In genomic region chr16:67013238-67013822, GRCh38 we compare ENCODE assay signal across 9 cellular contexts. TPM values are rescaled to one million over a fixed set of nuclear protein-coding genes. Genes with fewer than 3 reads are reported as not detected.
DNase-seq lines count a peak whose midpoint lies in the region; ATAC-seq and TF ChIP-seq lines count a peak whose summit lies in the region.
"Had no signal": no experiment of that assay in that cellular context is flagged by ENCODE, and none has a peak within 500 bp of the region (broad histone marks: within the 10 kb centered on the region; RNA-seq: fewer than 3 reads in every experiment).

No MANE protein-coding gene starts in this region.

- peaks cover 21% of the 10 kb centered on the region for H3K4me1 ChIP-seq in BE2C
- H3K4me1 ChIP-seq in HUES6 (ENCODE audit: control insufficient read depth, insufficient read depth, low read length) = peaks cover 11% of the 10 kb centered on the region; the same call in 1 of the 2 replicates

- ATAC-seq in naive B cell (ENCODE audit: low read depth in 2 of 2) (no peak), HG03571 (IDR thresholded peaks at IDR 0.05; ENCODE audit: unreplicated experiment) (no peak)

- H3K36me3 Mint-ChIP-seq in naive B cell = no peaks in the 10 kb centered on the region

- H3K9me3 Mint-ChIP-seq in naive B cell = no peaks in the 10 kb centered on the region

- TF ChIP-seq CTCF in BE2C (IDR thresholded peaks at IDR 0.05; ENCODE audit: low read depth, low read length) (no peak), choroid plexus epithelial cell (conservative IDR thresholded peaks at IDR 0.05; ENCODE audit: low read depth, low read length) (no peak)

- H3K27ac Mint-ChIP-seq in naive B cell = peak overlapping the region in 1 of 6 donors; percentile 49

- peaks cover 0 to 15% (median 4%) of the 10 kb centered on the region in 3 donors for H3K4me1 Mint-ChIP-seq in naive B cell

- no peaks in the 10 kb centered on the region for H3K27me3 ChIP-seq in BE2C
- H3K27me3 ChIP-seq in HUES6 (ENCODE audit: control insufficient read depth, insufficient read depth, low read length) = peaks cover 40% of the 10 kb centered on the region
- no peaks in the 10 kb centered on the region for H3K27me3 ChIP-seq in MG63

- no peak overlapping the region for H3K9ac ChIP-seq in HUES6 (ENCODE audit: low read length)

- no peak overlapping the region for H3K27ac ChIP-seq in HUES6 (ENCODE audit: low read depth, low read length)

- H3K4me3 ChIP-seq in BE2C (ENCODE audit: low read depth, low read length) (peak overlapping the region; percentile 69), HUES6 (ENCODE audit: low read depth, low read length) (peak overlapping the region; percentile 51), choroid plexus epithelial cell (ENCODE audit: low read depth, low read length) (peak overlapping the region; percentile 50), MG63 (no peak overlapping the region)

- DNase-seq in BE2C (peak; percentile 48), choroid plexus epithelial cell (ENCODE audit: low read depth) (no peak), naive B cell (no peak), putamen (ENCODE audit: low spot score) (no peak), epidermal melanocyte (ENCODE audit: insufficient read length, low spot score) (no peak), MG63 (no peak)

- H3K9me3 ChIP-seq in BE2C (no peaks in the 10 kb centered on the region), HUES6 (ENCODE audit: control insufficient read depth, insufficient read depth, low read depth, low read length) (no peaks in the 10 kb centered on the region), MG63 (no peaks in the 10 kb centered on the region)

- peak overlapping the region; percentile 26 to 83 (median 60) for H3K4me3 Mint-ChIP-seq in naive B cell

- H3K27me3 Mint-ChIP-seq in naive B cell = peaks cover 0 to 12% (median 0%) of the 10 kb centered on the region in 3 donors

- H3K36me3 ChIP-seq in BE2C = no peaks in the 10 kb centered on the region
- H3K36me3 ChIP-seq in HUES6 (ENCODE audit: control insufficient read depth, insufficient read depth, low read length) = no peaks in the 10 kb centered on the region
- H3K36me3 ChIP-seq in MG63 = no peaks in the 10 kb centered on the region

RNA-seq across cellular contexts. Expression of gene CBFB, which starts 15.6 kb away (rescaled TPM):
- polyA plus RNA-seq in BE2C (2012; ENCODE audit: insufficient read depth, insufficient read length, low read depth) = 51.0 TPM
- polyA plus RNA-seq in naive B cell (ENCODE audit: low read depth in 6 of 6) = 10 to 100 TPM; 51.8 to 94.4 (median 70.5) TPM
- total RNA-seq in MG63 (2014; rRNA removed; shearing (Covaris generic); ENCODE audit: low replicate concordance) = 15.8 and 22.5 TPM in 2 replicates

RNA-seq across cellular contexts. Expression of gene CES4A, which starts 24.9 kb away (rescaled TPM):
- not detected for polyA plus RNA-seq in BE2C (2012; ENCODE audit: insufficient read depth, insufficient read length, low read depth)
- 1 to 10 TPM in 4 of 6 donors, under 1 TPM in 2; 0.61 to 5.8 (median 1.4) TPM for polyA plus RNA-seq in naive B cell (ENCODE audit: low read depth in 6 of 6)
- total RNA-seq in MG63 (2014; rRNA removed; shearing (Covaris generic); ENCODE audit: low replicate concordance) = 0.82 TPM in 1 of 2 replicates, not detected in the other

RNA-seq across cellular contexts. Expression of gene CES3, which starts 52.3 kb away (rescaled TPM):
- 9.2 TPM for polyA plus RNA-seq in BE2C (2012; ENCODE audit: insufficient read depth, insufficient read length, low read depth)
- under 1 TPM in 1 of 6 donors, not detected in 5; 0.66 TPM for polyA plus RNA-seq in naive B cell (ENCODE audit: low read depth in 6 of 6)
- 1.3 and 1.9 TPM in 2 replicates for total RNA-seq in MG63 (2014; rRNA removed; shearing (Covaris generic); ENCODE audit: low replicate concordance)
- total RNA-seq: lung microvascular endothelial cell had no signal
